In the genomic region with DNA sequence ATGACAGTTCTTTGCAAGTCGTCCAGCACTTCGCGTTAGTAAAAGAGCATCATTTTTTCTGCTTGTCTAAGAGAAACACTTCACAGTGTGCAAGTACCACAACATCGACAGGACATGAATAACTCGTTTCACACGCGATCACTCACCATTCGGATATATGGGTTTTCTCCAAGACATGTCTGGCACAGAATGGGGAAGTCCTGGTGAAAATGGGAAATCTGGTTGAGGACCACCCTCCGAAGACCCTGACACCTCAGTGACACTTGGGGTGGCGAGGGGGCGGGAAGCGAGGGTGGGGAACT, we compare ENCODE assay signal across 9 cellular contexts. TPM values are rescaled to one million over a fixed set of nuclear protein-coding genes. Genes with fewer than 3 reads are reported as not detected.
DNase-seq lines count a peak whose midpoint lies in the region; ATAC-seq and TF ChIP-seq lines count a peak whose summit lies in the region.
"Had no signal": no experiment of that assay in that cellular context is flagged by ENCODE, and none has a peak within 500 bp of the region (broad histone marks: within the 10 kb centered on the region; RNA-seq: fewer than 3 reads in every experiment).

No MANE protein-coding gene starts in this region.

- H3K27ac ChIP-seq in epithelial cell of prostate (peak overlapping the region; percentile 75), gastrocnemius medialis (peak overlapping the region; percentile 89 to 99 (median 98))

- DNase-seq in Jurkat, Clone E6-1 (ENCODE audit: low read depth, low spot score) = peak; percentile 7
- DNase-seq in epithelial cell of prostate (ENCODE audit: low read depth, low spot score) (no peak), gastrocnemius medialis (no peak), amniotic stem cell (lab: John Stamatoyannopoulos, UW) (no peak), mucosa of gallbladder (ENCODE audit: low spot score) (no peak), NCI-H1105 (lab: John Stamatoyannopoulos, UW) (no peak), GOT3 (lab: John Stamatoyannopoulos, UW) (no peak)

- TF ChIP-seq CTCF in gastrocnemius medialis (IDR thresholded peaks at IDR 0.05 in 4 of 5, conservative IDR thresholded peaks at IDR 0.05 in 1 of 5) = no peak

- TF ChIP-seq POLR2A in gastrocnemius medialis (IDR thresholded peaks at IDR 0.05) = no peak

- peaks cover 8 to 44% of the 10 kb centered on the region in 2 donors for H3K36me3 ChIP-seq in gastrocnemius medialis

- H3K4me3 ChIP-seq in Jurkat, Clone E6-1 (ENCODE audit: low read length) = peak overlapping the region; percentile 95
- peak overlapping the region; percentile 67 to 98 (median 98) for H3K4me3 ChIP-seq in gastrocnemius medialis

- in situ Hi-C loops in gastrocnemius medialis (cut with MboI; ENCODE audit: low sequenced_read_pairs in 4 of 4) = loop anchor here in 3 of 4 donors (10.0 to 25.0 kb wide), 3 partner anchors 135 to 238 kb away; a partner anchor contains a TSS

- intact Hi-C loops in gastrocnemius medialis (cut with DNase I; ENCODE audit: low total_unique reads) = loop anchor here (2.0 to 10.0 kb wide), 5 partner anchors 43 to 245 kb away; a partner anchor contains a TSS

- peaks cover 13 to 14% of the 10 kb centered on the region in 2 donors for H3K4me1 ChIP-seq in gastrocnemius medialis

- no peaks in the 10 kb centered on the region for H3K27me3 ChIP-seq in gastrocnemius medialis

- H3K9me3 ChIP-seq in gastrocnemius medialis = no peaks in the 10 kb centered on the region

- ATAC-seq in GM19035 (IDR thresholded peaks at IDR 0.05; ENCODE audit: unreplicated experiment) = peak; percentile 3
- ATAC-seq in gastrocnemius medialis = peak; percentile 1 to 2

RNA-seq across cellular contexts. Expression of a gene that starts 0.6 kb away (rescaled TPM):
- 73.5 TPM for polyA plus RNA-seq in Jurkat, Clone E6-1 (2012; ENCODE audit: insufficient read depth, insufficient read length)
- 10 to 100 TPM; 22.5 to 31.0 (median 26.2) TPM for total RNA-seq in gastrocnemius medialis
- total RNA-seq in mucosa of gallbladder = 46.1 TPM

RNA-seq across cellular contexts. Expression of a gene that starts 39.2 kb away (rescaled TPM):
- polyA plus RNA-seq in Jurkat, Clone E6-1 (2012; ENCODE audit: insufficient read depth, insufficient read length) = 3.3 TPM
- 10 to 100 TPM in 3 of 4 donors, 1 to 10 TPM in 1; 4.8 to 12.6 (median 11.3) TPM for total RNA-seq in gastrocnemius medialis
- total RNA-seq in mucosa of gallbladder = 2.2 TPM
- total RNA-seq: T-cell had no signal

RNA-seq across cellular contexts. Expression of a gene that starts 58.6 kb away (rescaled TPM):
- 25.7 TPM for polyA plus RNA-seq in Jurkat, Clone E6-1 (2012; ENCODE audit: insufficient read depth, insufficient read length)
- total RNA-seq in gastrocnemius medialis (10 to 100 TPM; 66.6 to 92.6 (median 72.8) TPM), mucosa of gallbladder (69.4 TPM)

RNA-seq across cellular contexts. Expression of a gene that starts 59.8 kb away (rescaled TPM):
- 1.7 TPM for polyA plus RNA-seq in Jurkat, Clone E6-1 (2012; ENCODE audit: insufficient read depth, insufficient read length)
- total RNA-seq in gastrocnemius medialis = 100 to 1,000 TPM; 419 to 569 (median 539) TPM
- 123 TPM for total RNA-seq in mucosa of gallbladder
